ENCODE assay signal across 16 cellular contexts in the genomic region with DNA sequence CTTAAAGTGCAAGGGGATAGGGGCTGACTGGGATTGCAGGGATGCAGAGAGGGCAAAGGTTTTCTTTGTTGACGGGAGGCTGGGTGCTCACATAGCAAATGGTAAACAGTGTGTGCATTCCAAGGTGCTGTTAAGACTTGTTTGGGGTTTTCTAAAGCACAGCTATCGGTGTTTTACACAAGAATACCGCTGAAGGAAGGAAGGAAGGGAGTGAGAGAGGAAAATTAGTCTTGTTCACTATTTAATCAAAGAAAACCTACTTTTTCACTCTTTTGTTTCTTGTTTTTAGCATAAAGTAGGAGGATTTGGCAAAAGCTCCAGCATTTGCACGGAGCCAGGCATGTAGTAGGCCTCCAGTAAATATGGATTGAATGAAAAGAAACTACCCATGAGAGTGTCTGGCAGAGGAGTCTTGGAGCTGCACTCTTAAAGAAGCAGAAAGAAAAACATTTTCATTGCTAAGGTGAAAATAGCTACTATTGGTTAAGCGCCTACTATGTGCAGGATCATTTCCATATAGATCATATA.
A peak's percentile ranks its signal among the peaks of the same experiment; 100 is the strongest.
DNase-seq lines count a peak whose midpoint lies in the region; FAIRE-seq and TF ChIP-seq lines count a peak whose summit lies in the region.
"Had no signal": no experiment of that assay in that cellular context is flagged by ENCODE, and none has a peak within 500 bp of the region (broad histone marks: within the 10 kb centered on the region; RNA-seq: fewer than 3 reads in every experiment).

No MANE protein-coding gene starts in this region.

- WGBS in mesodermal cell (ENCODE audit: insufficient coverage in 2 of 2), 2 experiments = 45 to 52% methylated on average over 1 to 2 of the region's 5 CpGs

- no peak for FAIRE-seq in GM12891 (lab: Jason Lieb, UNC)
- FAIRE-seq: GM18507, pancreas had no signal

- H3K27ac ChIP-seq in SJSA1 = peak overlapping the region; percentile 70
- peak overlapping the region; percentile 43 for H3K27ac ChIP-seq in mesodermal cell (ENCODE audit: low read depth, low read length, severe bottlenecking)
- H3K27ac ChIP-seq: cardiac muscle cell, pancreas, WERI-Rb-1 had no signal

- H3K4me1 ChIP-seq in ES-I3 (ENCODE audit: insufficient read depth, low read length) = peaks cover 29% of the 10 kb centered on the region
- peaks cover 34% of the 10 kb centered on the region for H3K4me1 ChIP-seq in SJSA1 (replicated peaks)
- peaks cover 13% of the 10 kb centered on the region for H3K4me1 ChIP-seq in mesodermal cell (ENCODE audit: control insufficient read depth, insufficient read depth, low read length, poor library complexity, severe bottlenecking)

- H3K36me3 ChIP-seq in ES-I3 (ENCODE audit: insufficient read depth, low read length) = peaks cover 3% of the 10 kb centered on the region; the same call in 1 of the 2 replicates
- no peaks in the 10 kb centered on the region for H3K36me3 ChIP-seq in SJSA1
- no peaks in the 10 kb centered on the region for H3K36me3 ChIP-seq in mesodermal cell (ENCODE audit: control insufficient read depth, insufficient read depth, low read length)
- H3K36me3 ChIP-seq: cardiac muscle cell, WERI-Rb-1 had no signal

- H3K9me3 ChIP-seq in ES-I3 (ENCODE audit: control insufficient read depth, insufficient read depth, low read length) (no peaks in the 10 kb centered on the region), SJSA1 (replicated peaks) (no peaks in the 10 kb centered on the region), mesodermal cell (ENCODE audit: control insufficient read depth, low read length) (no peaks in the 10 kb centered on the region)
- H3K9me3 ChIP-seq: pancreas had no signal

- H3K4me3 ChIP-seq in SJSA1 (no peak overlapping the region), mesodermal cell (ENCODE audit: extremely low read depth, insufficient read depth, low read length, poor library complexity, severe bottlenecking) (no peak overlapping the region)
- H3K4me3 ChIP-seq: cardiac muscle cell, pancreas had no signal

- DNase-seq in SJSA1 (ENCODE audit: low read depth in 1 of 2, low spot score in 2 of 2) = no peak
- DNase-seq in fibroblast of gingiva (ENCODE audit: low read depth) = peak; percentile 67
- no peak for DNase-seq in activated gamma-delta T cell treated with Interleukin-2 at 50 U/mL for 16 hours
- DNase-seq in GM12891 (ENCODE audit: insufficient read length, low spot score) = no peak
- DNase-seq in NCI-H748 (lab: John Stamatoyannopoulos, UW; ENCODE audit: unreplicated experiment) = no peak
- DNase-seq in LoVo (ENCODE audit: low spot score) = no peak
- DNase-seq: activated naive CD4-positive, alpha-beta T cell treated with anti-CD3 and anti-CD28 coated beads for 36 hours; GF-D8; NCI-H510A; pancreas; stimulated activated CD4-positive, alpha-beta T cell treated with anti-CD3 and anti-CD28 coated beads, Interleukin-12 subunit alpha, Interleukin-12 subunit beta, amount 100 ng/mL, for 4 hours; WERI-Rb-1 had no signal

- no peaks in the 10 kb centered on the region for H3K27me3 ChIP-seq in SJSA1 (replicated peaks)
- H3K27me3 ChIP-seq: cardiac muscle cell, pancreas had no signal

- peak overlapping the region; percentile 7; the same call in 1 of the 2 replicates for H3K9ac ChIP-seq in ES-I3 (ENCODE audit: low read depth, low read length)

- TF ChIP-seq POLR2A in GM12891 (IDR thresholded peaks at IDR 0.05; ENCODE audit: low read depth, low read length) = no peak

TF ChIP-seq in GM12891, 5 proteins besides CTCF, POLR2A, EP300 and RAD21:
- TF ChIP-seq POLR2AphosphoS5 (IDR thresholded peaks at IDR 0.05; ENCODE audit: low read depth, low read length) (no peak), PAX5 (IDR thresholded peaks at IDR 0.05; ENCODE audit: insufficient read depth, low read length, severe bottlenecking) (no peak), SPI1 (IDR thresholded peaks at IDR 0.05; ENCODE audit: low read depth, low read length) (no peak), TAF1 (IDR thresholded peaks at IDR 0.05; ENCODE audit: low read depth, low read length) (no peak), POU2F2 (IDR thresholded peaks at IDR 0.05; ENCODE audit: low read depth, low read length) (no peak)
